In genomic region chr16:21638573-21638975, GRCh38 we compare ENCODE assay signal across 11 cellular contexts. TPM values are rescaled to one million over a fixed set of nuclear protein-coding genes. Genes with fewer than 3 reads are reported as not detected.
A peak's percentile ranks its signal among the peaks of the same experiment; 100 is the strongest.
DNase-seq lines count a peak whose midpoint lies in the region; ATAC-seq and TF ChIP-seq lines count a peak whose summit lies in the region.
"Had no signal": no experiment of that assay in that cellular context is flagged by ENCODE, and none has a peak within 500 bp of the region (broad histone marks: within the 10 kb centered on the region; RNA-seq: fewer than 3 reads in every experiment).

No MANE protein-coding gene starts in this region.

- 36% methylated on average over 4 of the region's 4 CpGs for whole genome bisulfite sequencing in SK-N-SH (ENCODE audit: low lambda C conversion rate)

- H4K20me1 ChIP-seq in SK-N-SH (ENCODE audit: insufficient read depth): peaks cover 6% of the 10 kb centered on the region

- no peaks in the 10 kb centered on the region for H3K9me3 ChIP-seq in SK-N-SH
- H3K9me3 ChIP-seq in skeletal muscle satellite cell (replicated peaks; ENCODE audit: low read length): no peaks in the 10 kb centered on the region
- H3K9me3 ChIP-seq: esophagus muscularis mucosa had no signal

- H3K27ac Mint-ChIP-seq in activated CD4-positive, alpha-beta T cell treated with anti-CD3 and anti-CD28 coated beads for 36 hours: peak overlapping the region; percentile 74
- peak overlapping the region; percentile 7 to 25 for H3K27ac Mint-ChIP-seq in effector memory CD8-positive, alpha-beta T cell

- H3K4me3 Mint-ChIP-seq in activated CD4-positive, alpha-beta T cell treated with anti-CD3 and anti-CD28 coated beads for 36 hours: no peak overlapping the region
- peak overlapping the region in 1 of 2 donors; percentile 7 for H3K4me3 Mint-ChIP-seq in effector memory CD8-positive, alpha-beta T cell
- H3K4me3 Mint-ChIP-seq: IgD-negative memory B cell had no signal

- H3K4me2 ChIP-seq in SK-N-SH (no peak overlapping the region), skeletal muscle satellite cell (ENCODE audit: low read length) (peak overlapping the region; percentile 2)

- peak; percentile 57 for DNase-seq in activated CD4-positive, alpha-beta T cell treated with anti-CD3 and anti-CD28 coated beads for 36 hours
- no peak for DNase-seq in activated CD4-positive, alpha-beta T cell treated with anti-CD3 and anti-CD28 coated beads, Interleukin-2, amount 50 U/mL, for 4 hours
- no peak for DNase-seq in SK-N-SH
- no peak for DNase-seq in effector memory CD8-positive, alpha-beta T cell
- DNase-seq in NCI-H2196 treated with DMSO at 0.1 percent for 48 hours (lab: John Stamatoyannopoulos, UW; ENCODE audit: unreplicated experiment): no peak
- DNase-seq in cortex of kidney (lab: John Stamatoyannopoulos, UW): no peak
- DNase-seq in nucleus accumbens (lab: John Stamatoyannopoulos, UW): no peak

- H3K36me3 Mint-ChIP-seq in activated CD4-positive, alpha-beta T cell treated with anti-CD3 and anti-CD28 coated beads for 36 hours (ENCODE audit: low read depth): peaks cover 7% of the 10 kb centered on the region
- H3K36me3 Mint-ChIP-seq in effector memory CD8-positive, alpha-beta T cell (ENCODE audit: insufficient read depth): no peaks in the 10 kb centered on the region
- H3K36me3 Mint-ChIP-seq: IgD-negative memory B cell had no signal

- H3K9me3 Mint-ChIP-seq in activated CD4-positive, alpha-beta T cell treated with anti-CD3 and anti-CD28 coated beads for 36 hours (ENCODE audit: low read depth): no peaks in the 10 kb centered on the region
- no peaks in the 10 kb centered on the region for H3K9me3 Mint-ChIP-seq in effector memory CD8-positive, alpha-beta T cell
- H3K9me3 Mint-ChIP-seq: IgD-negative memory B cell had no signal

- TF ChIP-seq CTCF in SK-N-SH (IDR thresholded peaks at IDR 0.05): no peak

- H3K27ac ChIP-seq in SK-N-SH (ENCODE audit: low read depth in 2 of 2, low read length in 1 of 2): peak overlapping the region; percentile 4 to 57; a peak in 3 of 4 replicates
- H3K27ac ChIP-seq: esophagus muscularis mucosa had no signal

- no peak for TF ChIP-seq RAD21 in SK-N-SH (IDR thresholded peaks at IDR 0.05; ENCODE audit: low read length)

- no peaks in the 10 kb centered on the region for H3K9me2 ChIP-seq in SK-N-SH

- H3K4me1 Mint-ChIP-seq in activated CD4-positive, alpha-beta T cell treated with anti-CD3 and anti-CD28 coated beads for 36 hours: peaks cover 31% of the 10 kb centered on the region
- H3K4me1 Mint-ChIP-seq in effector memory CD8-positive, alpha-beta T cell (ENCODE audit: low read depth in 2 of 2): peaks cover 14 to 30% of the 10 kb centered on the region in 2 donors

- peaks cover 0 to 17% of the 10 kb centered on the region in 2 experiments; a peak in 2 of 4 replicates for H3K4me1 ChIP-seq in SK-N-SH (ENCODE audit: control insufficient read depth in 1 of 2, insufficient read depth in 2 of 2, low read depth in 1 of 2, low read length in 1 of 2)
- peaks cover 42% of the 10 kb centered on the region for H3K4me1 ChIP-seq in skeletal muscle satellite cell (ENCODE audit: control insufficient read depth, insufficient read depth, low read length)

- peak; percentile 92 for ATAC-seq in activated CD4-positive, alpha-beta T cell treated with anti-CD3 and anti-CD28 coated beads for 36 hours
- peak; percentile 60 for ATAC-seq in effector memory CD8-positive, alpha-beta T cell (replicated peaks)

- H3K9ac ChIP-seq in SK-N-SH (no peak overlapping the region; the same call in 1 of the 2 replicates), skeletal muscle satellite cell (ENCODE audit: low read depth, low read length) (no peak overlapping the region)

- H3F3A ChIP-seq in SK-N-SH (replicated peaks; ENCODE audit: insufficient read depth): peaks cover 22% of the 10 kb centered on the region

- H2AFZ ChIP-seq in SK-N-SH (ENCODE audit: low read depth): no peak overlapping the region

- intact Hi-C loops in activated CD4-positive, alpha-beta T cell treated with anti-CD3 and anti-CD28 coated beads for 36 hours (cut with DNase I, micrococcal nuclease): loop anchor here (1.0 to 10.0 kb wide), 2 partner anchors 39 to 1306 kb away; partner anchors contain the start of gene METTL9 (in 1 of the 2)

- no peaks in the 10 kb centered on the region for H3K27me3 Mint-ChIP-seq in activated CD4-positive, alpha-beta T cell treated with anti-CD3 and anti-CD28 coated beads for 36 hours
- H3K27me3 Mint-ChIP-seq in effector memory CD8-positive, alpha-beta T cell: no peaks in the 10 kb centered on the region
- H3K27me3 Mint-ChIP-seq: IgD-negative memory B cell had no signal

- H3K27me3 ChIP-seq in SK-N-SH (ENCODE audit: insufficient read depth) (no peaks in the 10 kb centered on the region), skeletal muscle satellite cell (ENCODE audit: control insufficient read depth, insufficient read depth, low read length) (no peaks in the 10 kb centered on the region)
- H3K27me3 ChIP-seq: esophagus muscularis mucosa had no signal

- POLR2A ChIA-PET in activated CD4-positive, alpha-beta T cell treated with anti-CD3 and anti-CD28 coated beads for 36 hours (lab: Charles Lee): no interaction called here
- POLR2A ChIA-PET in SK-N-SH (lab: Yijun Ruan, JAX): no interaction called here

- no peak for TF ChIP-seq EP300 in SK-N-SH (IDR thresholded peaks at IDR 0.05; ENCODE audit: borderline replicate concordance in 1 of 2, low read depth in 1 of 2, low read length in 1 of 2)

- H3K36me3 ChIP-seq in SK-N-SH (replicated peaks in 1 of 2; ENCODE audit: control insufficient read depth in 1 of 2, insufficient read depth in 2 of 2, low read length in 1 of 2): peaks cover 6 to 25% of the 10 kb centered on the region in 2 experiments
- H3K36me3 ChIP-seq in skeletal muscle satellite cell (ENCODE audit: insufficient read depth, low read length): peaks cover 32% of the 10 kb centered on the region

- peak overlapping the region in 1 of 2 experiments; percentile 4; a peak in 1 of 4 replicates for H3K4me3 ChIP-seq in SK-N-SH (ENCODE audit: low read depth in 2 of 2, low read length in 1 of 2)
- H3K4me3 ChIP-seq in skeletal muscle satellite cell (ENCODE audit: low read length): no peak overlapping the region
- H3K4me3 ChIP-seq: esophagus muscularis mucosa had no signal

- peaks cover 58% of the 10 kb centered on the region for H3K79me2 ChIP-seq in SK-N-SH (ENCODE audit: insufficient read depth)

- CTCF ChIA-PET in activated CD4-positive, alpha-beta T cell treated with anti-CD3 and anti-CD28 coated beads for 36 hours (lab: Charles Lee): interaction anchor here (0.6 to 5.3 kb wide), 9 partner anchors 13 to 340 kb away, joined by 3 to 45 read pairs (median 4); no protein-coding TSS in a partner anchor
- CTCF ChIA-PET in SK-N-SH (lab: Yijun Ruan, JAX): interaction anchor here (1.0 to 7.6 kb wide), 7 partner anchors 19 to 56 kb away, joined by 3 to 90 read pairs (median 4); no protein-coding TSS in a partner anchor

TF ChIP-seq in SK-N-SH, 30 proteins besides CTCF, POLR2A, EP300 and RAD21:
- no peak for TF ChIP-seq YY1 (IDR thresholded peaks at IDR 0.05; ENCODE audit: low read depth)
- no peak for TF ChIP-seq ELF1 (IDR thresholded peaks at IDR 0.05)
- TF ChIP-seq TCF12 (IDR thresholded peaks at IDR 0.05): 0 out of 2 replicates have a peak, but pooled peaks have one; percentile 6

RNA-seq across cellular contexts. Expression of gene IGSF6, which starts 13.8 kb away (rescaled TPM):
- total RNA-seq in activated CD4-positive, alpha-beta T cell treated with anti-CD3 and anti-CD28 coated beads for 36 hours: under 1 TPM; 0.11 to 0.14 TPM
- polyA plus RNA-seq in SK-N-SH (2012; rRNA removed): not detected in 2 replicates
- not detected in 2 replicates for polyA plus RNA-seq in SK-N-SH (2012; cell fraction: cytosol; rRNA removed)
- not detected in 2 replicates for polyA plus RNA-seq in SK-N-SH (2012; cell fraction: nucleus; rRNA removed)
- not detected in 2 replicates for total RNA-seq in skeletal muscle satellite cell (2012; rRNA removed)
- total RNA-seq: H4 had no signal

RNA-seq across cellular contexts. Expression of gene OTOA, which starts 25.2 kb away (rescaled TPM):
- total RNA-seq in activated CD4-positive, alpha-beta T cell treated with anti-CD3 and anti-CD28 coated beads for 36 hours: under 1 TPM in 1 of 2 experiments, not detected in 1; 0.07 TPM
- polyA plus RNA-seq in SK-N-SH (2012; rRNA removed): 0.02 TPM in 2 replicates
- polyA plus RNA-seq in SK-N-SH (2012; cell fraction: cytosol; rRNA removed): 0.01 and 0.04 TPM in 2 replicates
- 0.10 and 0.29 TPM in 2 replicates for polyA plus RNA-seq in SK-N-SH (2012; cell fraction: nucleus; rRNA removed)
- not detected in 2 replicates for total RNA-seq in skeletal muscle satellite cell (2012; rRNA removed)
- total RNA-seq: H4 had no signal
- polyA plus RNA-seq: IgD-negative memory B cell had no signal

RNA-seq across cellular contexts. Expression of gene METTL9, which starts 39.2 kb away (rescaled TPM):
- total RNA-seq in activated CD4-positive, alpha-beta T cell treated with anti-CD3 and anti-CD28 coated beads for 36 hours: 10 to 100 TPM; 78.3 to 98.0 TPM
- 70.7 and 82.9 TPM in 2 replicates for polyA plus RNA-seq in SK-N-SH (2012; rRNA removed)
- polyA plus RNA-seq in SK-N-SH (2012; cell fraction: cytosol; rRNA removed): 108 and 115 TPM in 2 replicates
- 28.0 and 48.3 TPM in 2 replicates for polyA plus RNA-seq in SK-N-SH (2012; cell fraction: nucleus; rRNA removed)
- 218 and 323 TPM in 2 replicates for total RNA-seq in skeletal muscle satellite cell (2012; rRNA removed)
